In genomic region chr3:42847731-42848130, GRCh38 we compare ENCODE assay signal across 1 cellular context.
TF ChIP-seq lines count a peak whose summit lies in the region.

No MANE protein-coding gene starts in this region.

TF ChIP-seq in K562, 482 proteins besides CTCF, POLR2A, EP300 and RAD21:
- TF ChIP-seq ZNF280A (IDR thresholded peaks at IDR 0.05; ENCODE audit: low read depth, partially characterized antibody) (no peak), ZNF77 (CRISPR knock-in tag; IDR thresholded peaks at IDR 0.05) (no peak), MITF (IDR thresholded peaks at IDR 0.05) (no peak), AFF4 (CRISPR knock-in tag; IDR thresholded peaks at IDR 0.05) (no peak)
- TF ChIP-seq, protein P1, sequence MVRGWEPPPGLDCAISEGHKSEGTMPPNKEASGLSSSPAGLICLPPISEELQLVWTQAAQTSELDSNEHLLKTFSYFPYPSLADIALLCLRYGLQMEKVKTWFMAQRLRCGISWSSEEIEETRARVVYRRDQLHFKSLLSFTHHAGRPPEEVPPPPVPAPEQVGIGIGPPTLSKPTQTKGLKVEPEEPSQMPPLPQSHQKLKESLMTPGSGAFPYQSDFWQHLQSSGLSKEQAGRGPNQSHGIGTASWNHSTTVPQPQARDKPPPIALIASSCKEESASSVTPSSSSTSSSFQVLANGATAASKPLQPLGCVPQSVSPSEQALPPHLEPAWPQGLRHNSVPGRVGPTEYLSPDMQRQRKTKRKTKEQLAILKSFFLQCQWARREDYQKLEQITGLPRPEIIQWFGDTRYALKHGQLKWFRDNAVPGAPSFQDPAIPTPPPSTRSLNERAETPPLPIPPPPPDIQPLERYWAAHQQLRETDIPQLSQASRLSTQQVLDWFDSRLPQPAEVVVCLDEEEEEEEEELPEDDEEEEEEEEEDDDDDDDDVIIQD (CRISPR knock-in tag; IDR thresholded peaks at IDR 0.05), result no peak
- TF ChIP-seq, protein P2, sequence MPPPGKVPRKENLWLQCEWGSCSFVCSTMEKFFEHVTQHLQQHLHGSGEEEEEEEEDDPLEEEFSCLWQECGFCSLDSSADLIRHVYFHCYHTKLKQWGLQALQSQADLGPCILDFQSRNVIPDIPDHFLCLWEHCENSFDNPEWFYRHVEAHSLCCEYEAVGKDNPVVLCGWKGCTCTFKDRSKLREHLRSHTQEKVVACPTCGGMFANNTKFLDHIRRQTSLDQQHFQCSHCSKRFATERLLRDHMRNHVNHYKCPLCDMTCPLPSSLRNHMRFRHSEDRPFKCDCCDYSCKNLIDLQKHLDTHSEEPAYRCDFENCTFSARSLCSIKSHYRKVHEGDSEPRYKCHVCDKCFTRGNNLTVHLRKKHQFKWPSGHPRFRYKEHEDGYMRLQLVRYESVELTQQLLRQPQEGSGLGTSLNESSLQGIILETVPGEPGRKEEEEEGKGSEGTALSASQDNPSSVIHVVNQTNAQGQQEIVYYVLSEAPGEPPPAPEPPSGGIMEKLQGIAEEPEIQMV (tag; conservative IDR thresholded peaks at IDR 0.05; ENCODE audit: low read depth), result no peak
